ENCODE assay signal across 1 cellular context in genomic region chr7:25179771-25180591, GRCh38.
TF ChIP-seq lines count a peak whose summit lies in the region.

No MANE protein-coding gene starts in this region.

TF ChIP-seq in HepG2, 621 proteins besides CTCF, POLR2A, EP300 and RAD21 (continued from another document and continues in another):
- TF ChIP-seq ZNF784 (CRISPR knock-in tag; IDR thresholded peaks at IDR 0.05; ENCODE audit: borderline replicate concordance) (no peak; the same call in 1 of the 2 replicates), ZMYM4 (CRISPR knock-in tag; IDR thresholded peaks at IDR 0.05) (no peak; the same call in 1 of the 2 replicates), GPN1 (CRISPR knock-in tag; IDR thresholded peaks at IDR 0.05; ENCODE audit: borderline replicate concordance) (no peak), JUNB (CRISPR knock-in tag; IDR thresholded peaks at IDR 0.05; ENCODE audit: borderline replicate concordance) (no peak), ZFP82 (CRISPR knock-in tag; IDR thresholded peaks at IDR 0.05; ENCODE audit: borderline replicate concordance) (no peak), ZBTB33 (CRISPR knock-in tag; IDR thresholded peaks at IDR 0.05) (no peak), ZNF275 (CRISPR knock-in tag; IDR thresholded peaks at IDR 0.05; ENCODE audit: borderline replicate concordance) (no peak), ZNF460 (CRISPR knock-in tag; IDR thresholded peaks at IDR 0.05; ENCODE audit: borderline replicate concordance) (no peak), HES4 (CRISPR knock-in tag; IDR thresholded peaks at IDR 0.05; ENCODE audit: borderline replicate concordance) (no peak), PTBP1 (IDR thresholded peaks at IDR 0.05; ENCODE audit: low read depth, low read length, poor library complexity, severe bottlenecking) (no peak), MAF1 (CRISPR knock-in tag; IDR thresholded peaks at IDR 0.05; ENCODE audit: borderline replicate concordance) (no peak), ZNF3 (CRISPR knock-in tag; IDR thresholded peaks at IDR 0.05) (no peak), ZNF496 (CRISPR knock-in tag; IDR thresholded peaks at IDR 0.05; ENCODE audit: insufficient replicate concordance) (no peak), ISX (CRISPR knock-in tag; conservative IDR thresholded peaks at IDR 0.05) (no peak), CBX5 (CRISPR knock-in tag; IDR thresholded peaks at IDR 0.05; ENCODE audit: borderline replicate concordance) (no peak), MYPOP (CRISPR knock-in tag; IDR thresholded peaks at IDR 0.05) (no peak), ZNF605 (CRISPR knock-in tag; IDR thresholded peaks at IDR 0.05) (0 out of 2 replicates have a peak, but pooled peaks have one; percentile 39), ZFYVE20 (CRISPR knock-in tag; IDR thresholded peaks at IDR 0.05; ENCODE audit: borderline replicate concordance, low read depth) (no peak), PRMT3 (CRISPR knock-in tag; IDR thresholded peaks at IDR 0.05; ENCODE audit: borderline replicate concordance, low read depth) (no peak), ZNF781 (CRISPR knock-in tag; IDR thresholded peaks at IDR 0.05; ENCODE audit: borderline replicate concordance, not compliant biosample characterization) (no peak), ZNF616 (CRISPR knock-in tag; IDR thresholded peaks at IDR 0.05; ENCODE audit: low read depth) (no peak), MXI1 (IDR thresholded peaks at IDR 0.05; ENCODE audit: borderline replicate concordance, low read depth, low read length) (peak; percentile 48; the same call in 1 of the 3 replicates), NR1H2 (CRISPR knock-in tag; IDR thresholded peaks at IDR 0.05; ENCODE audit: borderline replicate concordance, low read depth) (no peak), CBX1 (IDR thresholded peaks at IDR 0.05; ENCODE audit: low read depth) (no peak), ZNF878 (CRISPR knock-in tag; IDR thresholded peaks at IDR 0.05) (no peak), ZNF343 (CRISPR knock-in tag; IDR thresholded peaks at IDR 0.05) (0 out of 2 replicates have a peak, but pooled peaks have one; percentile 37), DR1 (CRISPR knock-in tag; IDR thresholded peaks at IDR 0.05) (no peak), CREB1 (IDR thresholded peaks at IDR 0.05) (no peak), CREB1 (CRISPR knock-in tag; IDR thresholded peaks at IDR 0.05) (no peak), MAX (IDR thresholded peaks at IDR 0.05) (no peak), ELF4 (CRISPR knock-in tag; IDR thresholded peaks at IDR 0.05; ENCODE audit: borderline replicate concordance) (no peak), ATF4 (CRISPR knock-in tag; IDR thresholded peaks at IDR 0.05) (no peak), ZNF557 (CRISPR knock-in tag; IDR thresholded peaks at IDR 0.05) (no peak), KLF11 (CRISPR knock-in tag; IDR thresholded peaks at IDR 0.05) (no peak), ZNF30 (CRISPR knock-in tag; IDR thresholded peaks at IDR 0.05) (no peak), ZNF280D (CRISPR knock-in tag; IDR thresholded peaks at IDR 0.05) (0 out of 2 replicates have a peak, but pooled peaks have one; percentile 50), NFYB (CRISPR knock-in tag; IDR thresholded peaks at IDR 0.05) (no peak), ZNF556 (CRISPR knock-in tag; IDR thresholded peaks at IDR 0.05; ENCODE audit: borderline replicate concordance) (no peak), PREB (CRISPR knock-in tag; IDR thresholded peaks at IDR 0.05) (no peak), POLR2AphosphoS5 (IDR thresholded peaks at IDR 0.05; ENCODE audit: low read depth, low read length) (peak; percentile 79), ZC3H4 (CRISPR knock-in tag; IDR thresholded peaks at IDR 0.05; ENCODE audit: borderline replicate concordance) (no peak), NFE2L1 (CRISPR knock-in tag; IDR thresholded peaks at IDR 0.05; ENCODE audit: borderline replicate concordance) (no peak), ZNF232 (CRISPR knock-in tag; IDR thresholded peaks at IDR 0.05; ENCODE audit: borderline replicate concordance) (no peak), ZNF430 (CRISPR knock-in tag; IDR thresholded peaks at IDR 0.05) (no peak), RXRA (CRISPR knock-in tag; IDR thresholded peaks at IDR 0.05) (no peak), BCL6 (CRISPR knock-in tag; IDR thresholded peaks at IDR 0.05) (no peak; the same call in 1 of the 2 replicates), JUND (CRISPR knock-in tag; IDR thresholded peaks at IDR 0.05) (no peak), SMAD3 (CRISPR knock-in tag; IDR thresholded peaks at IDR 0.05) (no peak), HNRNPUL1 (IDR thresholded peaks at IDR 0.05; ENCODE audit: low read depth, low read length) (no peak), ETS1 (CRISPR knock-in tag; IDR thresholded peaks at IDR 0.05) (no peak), ZNF740 (CRISPR knock-in tag; IDR thresholded peaks at IDR 0.05) (no peak), NAIF1 (CRISPR knock-in tag; IDR thresholded peaks at IDR 0.05; ENCODE audit: borderline replicate concordance) (no peak), ZNF577 (CRISPR knock-in tag; IDR thresholded peaks at IDR 0.05; ENCODE audit: borderline replicate concordance, low read depth) (no peak), PAXIP1 (CRISPR knock-in tag; conservative IDR thresholded peaks at IDR 0.05) (0 out of 2 replicates have a peak, but pooled peaks have one; percentile 9), FOXK1 (CRISPR knock-in tag; IDR thresholded peaks at IDR 0.05; ENCODE audit: borderline replicate concordance, low read depth) (no peak; the same call in 1 of the 2 replicates), ZBTB7B (CRISPR knock-in tag; IDR thresholded peaks at IDR 0.05) (peak; percentile 82; the same call in 1 of the 2 replicates), MIER2 (CRISPR knock-in tag; IDR thresholded peaks at IDR 0.05) (0 out of 2 replicates have a peak, but pooled peaks have one; percentile 23)
